In genomic region chr6:3513416-3513815, GRCh38 we compare ENCODE assay signal across 29 cellular contexts.
"Had no signal": no experiment of that assay in that cellular context is flagged by ENCODE, and none has a peak within 500 bp of the region (broad histone marks: within the 10 kb centered on the region; RNA-seq: fewer than 3 reads in every experiment).

No MANE protein-coding gene starts in this region.

- H3K36me3 ChIP-seq: ovary, right lobe of liver, sigmoid colon, stomach, thoracic aorta, thyroid gland, tibial nerve, upper lobe of right lung, uterus had no signal

- H3K9me3 ChIP-seq: ovary, psoas muscle, right lobe of liver, sigmoid colon, stomach, thoracic aorta, thyroid gland, tibial nerve, upper lobe of right lung, uterus had no signal

- H3K27me3 ChIP-seq: ovary, right lobe of liver, sigmoid colon, thyroid gland, tibial nerve, upper lobe of right lung, uterus had no signal

- H3K4me3 ChIP-seq: ovary, psoas muscle, right lobe of liver, sigmoid colon, stomach, thoracic aorta, thyroid gland, tibial nerve, upper lobe of right lung, uterus had no signal

- H3K27ac Mint-ChIP-seq: naive B cell; natural killer cell treated with Interleukin-12 subunit alpha and Interleukin-12 subunit beta and Interleukin-15 and Interleukin-18, amount 100 ng/mL, for 72 hours; nephron progenitor cell; progenitor cell of endocrine pancreas; stimulated activated effector memory CD8-positive, alpha-beta T cell treated with anti-CD3 and anti-CD28 coated beads, Interleukin-12 subunit alpha, Interleukin-12 subunit beta, amount 100 ng/mL, for 72 hours; stimulated activated naive B cell treated with anti-CD40 and anti-IgM and Interleukin-4, amounts not matched to agents 10 μg/mL and 1 μg/mL and 100 μg/mL, for 72 hours; stimulated activated naive CD8-positive, alpha-beta T cell treated with anti-CD3 and anti-CD28 coated beads, Interleukin-15, Interleukin-2, amounts not matched to agents 100 ng/mL and 50 ng/mL, for 24 hours; type B pancreatic cell had no signal

- DNase-seq: naive B cell; naive thymus-derived CD8-positive, alpha-beta T cell; nephron progenitor cell; occipital lobe; ovary; posterior cingulate gyrus; psoas muscle; right cardiac atrium; right lobe of liver; sigmoid colon; small intestine; stimulated activated CD4-positive, alpha-beta T cell treated with anti-CD3 and anti-CD28 coated beads, Interleukin-15, amount 100 ng/mL, for 24 hours; stimulated activated CD4-positive, alpha-beta T cell treated with anti-CD3 and anti-CD28 coated beads, Interleukin-2, amount 100 ng/mL, for 24 hours; stimulated activated CD4-positive, alpha-beta T cell treated with anti-CD3 and anti-CD28 coated beads, Interleukin-2, amount 100 ng/mL, for 48 hours; stimulated activated CD4-positive, alpha-beta T cell treated with anti-CD3 and anti-CD28 coated beads, Interleukin-4, amount 100 ng/mL, for 24 hours; stimulated activated naive B cell treated with anti-CD40 and anti-IgM and Interleukin-4, amounts not matched to agents 10 μg/mL and 1 μg/mL and 100 μg/mL, for 72 hours; stimulated activated naive CD4-positive, alpha-beta T cell treated with Interleukin-2 at 50 U/mL for 16 hours; stomach; thyroid gland; upper lobe of right lung; uterus had no signal

- H3K36me3 Mint-ChIP-seq: naive B cell; naive thymus-derived CD8-positive, alpha-beta T cell; natural killer cell treated with Interleukin-12 subunit alpha and Interleukin-12 subunit beta and Interleukin-15 and Interleukin-18, amount 100 ng/mL, for 72 hours; stimulated activated effector memory CD8-positive, alpha-beta T cell treated with anti-CD3 and anti-CD28 coated beads, Interleukin-12 subunit alpha, Interleukin-12 subunit beta, amount 100 ng/mL, for 72 hours; stimulated activated naive B cell treated with anti-CD40 and anti-IgM and Interleukin-4, amounts not matched to agents 10 μg/mL and 1 μg/mL and 100 μg/mL, for 72 hours; type B pancreatic cell had no signal

- H3K9me3 Mint-ChIP-seq: naive thymus-derived CD8-positive, alpha-beta T cell; natural killer cell treated with Interleukin-12 subunit alpha and Interleukin-12 subunit beta and Interleukin-15 and Interleukin-18, amount 100 ng/mL, for 72 hours; nephron progenitor cell; stimulated activated naive CD8-positive, alpha-beta T cell treated with anti-CD3 and anti-CD28 coated beads, Interleukin-15, Interleukin-2, amounts not matched to agents 100 ng/mL and 50 ng/mL, for 24 hours; type B pancreatic cell had no signal

- H3K27me3 Mint-ChIP-seq: type B pancreatic cell had no signal

- H3K4me3 Mint-ChIP-seq: naive B cell; naive thymus-derived CD8-positive, alpha-beta T cell; natural killer cell treated with Interleukin-12 subunit alpha and Interleukin-12 subunit beta and Interleukin-15 and Interleukin-18, amount 100 ng/mL, for 72 hours; nephron progenitor cell; stimulated activated effector memory CD8-positive, alpha-beta T cell treated with anti-CD3 and anti-CD28 coated beads, Interleukin-12 subunit alpha, Interleukin-12 subunit beta, amount 100 ng/mL, for 72 hours; stimulated activated naive B cell treated with anti-CD40 and anti-IgM and Interleukin-4, amounts not matched to agents 10 μg/mL and 1 μg/mL and 100 μg/mL, for 72 hours; stimulated activated naive CD8-positive, alpha-beta T cell treated with anti-CD3 and anti-CD28 coated beads, Interleukin-15, Interleukin-2, amounts not matched to agents 100 ng/mL and 50 ng/mL, for 24 hours; type B pancreatic cell had no signal

- ATAC-seq: naive thymus-derived CD8-positive, alpha-beta T cell; natural killer cell treated with Interleukin-12 subunit alpha and Interleukin-12 subunit beta and Interleukin-15 and Interleukin-18, amount 100 ng/mL, for 72 hours; psoas muscle; right cardiac atrium; right lobe of liver; stimulated activated effector memory CD8-positive, alpha-beta T cell treated with anti-CD3 and anti-CD28 coated beads, Interleukin-12 subunit alpha, Interleukin-12 subunit beta, amount 100 ng/mL, for 72 hours; stimulated activated naive B cell treated with anti-CD40 and anti-IgM and Interleukin-4, amounts not matched to agents 10 μg/mL and 1 μg/mL and 100 μg/mL, for 72 hours; upper lobe of right lung had no signal

- H3K27ac ChIP-seq: ovary, parathyroid adenoma, psoas muscle, right lobe of liver, sigmoid colon, stomach, thoracic aorta, thyroid gland, tibial nerve, upper lobe of right lung, uterus had no signal

- H3K4me1 Mint-ChIP-seq: naive thymus-derived CD8-positive, alpha-beta T cell; stimulated activated effector memory CD8-positive, alpha-beta T cell treated with anti-CD3 and anti-CD28 coated beads, Interleukin-12 subunit alpha, Interleukin-12 subunit beta, amount 100 ng/mL, for 72 hours; stimulated activated naive B cell treated with anti-CD40 and anti-IgM and Interleukin-4, amounts not matched to agents 10 μg/mL and 1 μg/mL and 100 μg/mL, for 72 hours had no signal

- H3K4me1 ChIP-seq: psoas muscle, right lobe of liver, upper lobe of right lung, uterus had no signal

- H3K9ac ChIP-seq: parathyroid adenoma had no signal

- H2AFZ ChIP-seq: parathyroid adenoma had no signal
